ENCODE assay signal across 9 cellular contexts in genomic region chr13:112885782-112886268, GRCh38.
A peak's percentile ranks its signal among the peaks of the same experiment; 100 is the strongest.
DNase-seq lines count a peak whose midpoint lies in the region; ATAC-seq, FAIRE-seq and TF ChIP-seq lines count a peak whose summit lies in the region.
"Had no signal": no experiment of that assay in that cellular context is flagged by ENCODE, and none has a peak within 500 bp of the region (broad histone marks: within the 10 kb centered on the region; RNA-seq: fewer than 3 reads in every experiment).

No MANE protein-coding gene starts in this region.

- peaks cover 0 to 5% (median 3%) of the 10 kb centered on the region in 3 donors for H3K36me3 ChIP-seq in pancreas

- ATAC-seq in HG03103 (IDR thresholded peaks at IDR 0.05; ENCODE audit: low read depth, unreplicated experiment) = peak; percentile 52
- peak; percentile 96 to 97 (median 96) for ATAC-seq in pancreas
- ATAC-seq in HG02759 (IDR thresholded peaks at IDR 0.05; ENCODE audit: unreplicated experiment) = no peak
- no peak for ATAC-seq in stimulated activated effector memory CD8-positive, alpha-beta T cell treated with anti-CD3 and anti-CD28 coated beads, Interleukin-12 subunit alpha, Interleukin-12 subunit beta, amount 100 ng/mL, for 72 hours

- no peak overlapping the region for H3K27ac Mint-ChIP-seq in activated CD4-positive, alpha-beta T cell treated with anti-CD3 and anti-CD28 coated beads, Interleukin-2, amount 10 ng/mL, durations not matched to agents 24 days and 14 days
- H3K27ac Mint-ChIP-seq in stimulated activated effector memory CD8-positive, alpha-beta T cell treated with anti-CD3 and anti-CD28 coated beads, Interleukin-12 subunit alpha, Interleukin-12 subunit beta, amount 100 ng/mL, for 72 hours = no peak overlapping the region

- H3K4me1 Mint-ChIP-seq in activated CD4-positive, alpha-beta T cell treated with anti-CD3 and anti-CD28 coated beads, Interleukin-2, amount 10 ng/mL, durations not matched to agents 24 days and 14 days = no peaks in the 10 kb centered on the region
- no peaks in the 10 kb centered on the region for H3K4me1 Mint-ChIP-seq in stimulated activated effector memory CD8-positive, alpha-beta T cell treated with anti-CD3 and anti-CD28 coated beads, Interleukin-12 subunit alpha, Interleukin-12 subunit beta, amount 100 ng/mL, for 72 hours

- FAIRE-seq in pancreas (lab: Jason Lieb, UNC) = no peak

- in situ Hi-C loops in GM13976 (cut with MboI; ENCODE audit: low sequenced_read_pairs, unreplicated experiment) = no loop called here

- 1 to 4% methylated on average over 23 to 25 of the region's 25 CpGs for WGBS in pancreas, 2 donors

- H3K4me3 Mint-ChIP-seq in activated CD4-positive, alpha-beta T cell treated with anti-CD3 and anti-CD28 coated beads, Interleukin-2, amount 10 ng/mL, durations not matched to agents 24 days and 14 days = no peak overlapping the region
- H3K4me3 Mint-ChIP-seq in stimulated activated effector memory CD8-positive, alpha-beta T cell treated with anti-CD3 and anti-CD28 coated beads, Interleukin-12 subunit alpha, Interleukin-12 subunit beta, amount 100 ng/mL, for 72 hours = no peak overlapping the region

- TF ChIP-seq CTCF in fibroblast of villous mesenchyme (IDR thresholded peaks at IDR 0.05; ENCODE audit: insufficient read depth, low read depth, low read length) (no peak), pancreas (IDR thresholded peaks at IDR 0.05) (no peak), GM13976 (IDR thresholded peaks at IDR 0.05; ENCODE audit: borderline replicate concordance, control extremely low read depth, extremely low read depth, insufficient read depth, missing control alignments) (no peak)

- peaks cover 4% of the 10 kb centered on the region for H3K36me3 Mint-ChIP-seq in activated CD4-positive, alpha-beta T cell treated with anti-CD3 and anti-CD28 coated beads, Interleukin-2, amount 10 ng/mL, durations not matched to agents 24 days and 14 days (ENCODE audit: low read depth)
- peaks cover 7% of the 10 kb centered on the region for H3K36me3 Mint-ChIP-seq in stimulated activated effector memory CD8-positive, alpha-beta T cell treated with anti-CD3 and anti-CD28 coated beads, Interleukin-12 subunit alpha, Interleukin-12 subunit beta, amount 100 ng/mL, for 72 hours

- H3K27ac ChIP-seq in pancreas = peak overlapping the region; percentile 50 to 69 (median 55)
- H3K27ac ChIP-seq: SK-N-MC had no signal

- no peaks in the 10 kb centered on the region for H3K9me3 ChIP-seq in pancreas

- H3K4me3 ChIP-seq in fibroblast of villous mesenchyme (ENCODE audit: low read depth, low read length) (peak overlapping the region; percentile 35), pancreas (peak overlapping the region in 2 of 4 donors; percentile 10 to 12)
- H3K4me3 ChIP-seq: SK-N-MC had no signal

- peak; percentile 91 for DNase-seq in SHP77 treated with DMSO at 0.1 percent for 48 hours (lab: John Stamatoyannopoulos, UW)
- DNase-seq in fibroblast of villous mesenchyme (ENCODE audit: low read depth) = peak; percentile 91
- DNase-seq in pancreas = peak; percentile 90 to 97 (median 92)
- DNase-seq in GM13976 (ENCODE audit: low spot score) = no peak
- no peak for DNase-seq in activated CD4-positive, alpha-beta T cell treated with anti-CD3 and anti-CD28 coated beads, Interleukin-2, amount 10 ng/mL, durations not matched to agents 24 days and 14 days
- DNase-seq in stimulated activated effector memory CD8-positive, alpha-beta T cell treated with anti-CD3 and anti-CD28 coated beads, Interleukin-12 subunit alpha, Interleukin-12 subunit beta, amount 100 ng/mL, for 72 hours (ENCODE audit: low spot score in 2 of 2) = no peak

- intact Hi-C loops in pancreas (cut with DNase I) = no loop called here
- intact Hi-C loops in activated CD4-positive, alpha-beta T cell treated with anti-CD3 and anti-CD28 coated beads, Interleukin-2, amount 10 ng/mL, durations not matched to agents 24 days and 14 days (cut with micrococcal nuclease) = no loop called here

- peaks cover 4 to 8% (median 5%) of the 10 kb centered on the region in 3 donors for H3K4me1 ChIP-seq in pancreas

- no peaks in the 10 kb centered on the region for H3K27me3 ChIP-seq in pancreas

- no peaks in the 10 kb centered on the region for H3K9me3 Mint-ChIP-seq in activated CD4-positive, alpha-beta T cell treated with anti-CD3 and anti-CD28 coated beads, Interleukin-2, amount 10 ng/mL, durations not matched to agents 24 days and 14 days
- H3K9me3 Mint-ChIP-seq in stimulated activated effector memory CD8-positive, alpha-beta T cell treated with anti-CD3 and anti-CD28 coated beads, Interleukin-12 subunit alpha, Interleukin-12 subunit beta, amount 100 ng/mL, for 72 hours = no peaks in the 10 kb centered on the region

- H3K27me3 Mint-ChIP-seq in activated CD4-positive, alpha-beta T cell treated with anti-CD3 and anti-CD28 coated beads, Interleukin-2, amount 10 ng/mL, durations not matched to agents 24 days and 14 days = no peaks in the 10 kb centered on the region

Comparison
In these comparisons a context has a peak if more than half of its experiments do, and no peak if none do; other contexts are left out.
1. ATAC-seq: peak in HG03103 (single experiment) and pancreas (4 of 4); none in HG02759 (single experiment) and stimulated activated effector memory CD8-positive, alpha-beta T cell treated with anti-CD3 and anti-CD28 coated beads, Interleukin-12 subunit alpha, Interleukin-12 subunit beta, amount 100 ng/mL, for 72 hours (single experiment).
2. DNase-seq: peak in SHP77 treated with DMSO at 0.1 percent for 48 hours (single experiment), fibroblast of villous mesenchyme (single experiment) and pancreas (6 of 6); none in GM13976 (single experiment), activated CD4-positive, alpha-beta T cell treated with anti-CD3 and anti-CD28 coated beads, Interleukin-2, amount 10 ng/mL, durations not matched to agents 24 days and 14 days (single experiment) and stimulated activated effector memory CD8-positive, alpha-beta T cell treated with anti-CD3 and anti-CD28 coated beads, Interleukin-12 subunit alpha, Interleukin-12 subunit beta, amount 100 ng/mL, for 72 hours (0 of 2).